In the genomic region with DNA sequence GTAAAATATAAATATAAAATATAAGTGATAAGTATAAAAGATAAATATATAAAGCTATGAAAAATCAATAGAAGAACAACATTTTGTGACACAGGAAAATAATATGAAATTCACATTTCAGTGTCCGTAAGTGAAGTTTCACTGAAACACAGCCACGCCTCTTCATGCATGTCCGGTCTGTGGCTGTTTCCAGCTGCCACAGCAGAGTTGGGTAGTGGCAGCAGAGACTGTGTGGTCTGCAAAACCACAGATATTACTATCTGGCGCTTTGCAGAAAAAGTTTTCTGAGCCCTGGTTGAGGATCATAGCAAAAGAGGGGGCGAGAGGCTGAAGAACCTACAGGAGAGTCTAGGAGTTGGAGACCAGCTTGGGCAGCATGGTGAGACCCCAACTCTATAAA, we compare ENCODE assay signal across 1 cellular context.
TF ChIP-seq lines count a peak whose summit lies in the region.

No MANE protein-coding gene starts in this region.

TF ChIP-seq in HepG2, 621 proteins besides CTCF, POLR2A, EP300 and RAD21:
- TF ChIP-seq, protein P1, sequence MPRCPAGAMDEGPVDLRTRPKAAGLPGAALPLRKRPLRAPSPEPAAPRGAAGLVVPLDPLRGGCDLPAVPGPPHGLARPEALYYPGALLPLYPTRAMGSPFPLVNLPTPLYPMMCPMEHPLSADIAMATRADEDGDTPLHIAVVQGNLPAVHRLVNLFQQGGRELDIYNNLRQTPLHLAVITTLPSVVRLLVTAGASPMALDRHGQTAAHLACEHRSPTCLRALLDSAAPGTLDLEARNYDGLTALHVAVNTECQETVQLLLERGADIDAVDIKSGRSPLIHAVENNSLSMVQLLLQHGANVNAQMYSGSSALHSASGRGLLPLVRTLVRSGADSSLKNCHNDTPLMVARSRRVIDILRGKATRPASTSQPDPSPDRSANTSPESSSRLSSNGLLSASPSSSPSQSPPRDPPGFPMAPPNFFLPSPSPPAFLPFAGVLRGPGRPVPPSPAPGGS (CRISPR knock-in tag; IDR thresholded peaks at IDR 0.05): no peak
- TF ChIP-seq HOXA3 (CRISPR knock-in tag; IDR thresholded peaks at IDR 0.05): no peak
- TF ChIP-seq, protein P2, sequence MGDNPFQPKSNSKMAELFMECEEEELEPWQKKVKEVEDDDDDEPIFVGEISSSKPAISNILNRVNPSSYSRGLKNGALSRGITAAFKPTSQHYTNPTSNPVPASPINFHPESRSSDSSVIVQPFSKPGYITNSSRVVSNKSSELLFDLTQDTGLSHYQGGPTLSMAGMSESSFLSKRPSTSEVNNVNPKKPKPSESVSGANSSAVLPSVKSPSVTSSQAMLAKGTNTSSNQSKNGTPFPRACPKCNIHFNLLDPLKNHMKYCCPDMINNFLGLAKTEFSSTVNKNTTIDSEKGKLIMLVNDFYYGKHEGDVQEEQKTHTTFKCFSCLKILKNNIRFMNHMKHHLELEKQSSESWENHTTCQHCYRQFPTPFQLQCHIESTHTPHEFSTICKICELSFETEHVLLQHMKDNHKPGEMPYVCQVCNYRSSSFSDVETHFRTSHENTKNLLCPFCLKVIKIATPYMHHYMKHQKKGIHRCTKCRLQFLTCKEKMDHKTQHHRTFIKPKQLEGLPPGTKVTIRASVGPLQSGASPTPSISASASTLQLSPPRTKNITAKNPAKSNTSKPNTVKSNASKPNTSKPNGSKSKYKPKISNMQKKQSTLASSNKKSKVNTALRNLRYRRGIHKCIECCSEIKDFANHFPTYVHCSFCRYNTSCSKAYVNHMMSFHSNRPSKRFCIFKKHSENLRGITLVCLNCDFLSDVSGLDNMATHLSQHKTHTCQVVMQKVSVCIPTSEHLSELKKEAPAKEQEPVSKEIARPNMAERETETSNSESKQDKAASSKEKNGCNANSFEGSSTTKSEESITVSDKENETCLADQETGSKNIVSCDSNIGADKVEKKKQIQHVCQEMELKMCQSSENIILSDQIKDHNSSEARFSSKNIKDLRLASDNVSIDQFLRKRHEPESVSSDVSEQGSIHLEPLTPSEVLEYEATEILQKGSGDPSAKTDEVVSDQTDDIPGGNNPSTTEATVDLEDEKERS (CRISPR knock-in tag; IDR thresholded peaks at IDR 0.05): no peak
- no peak for TF ChIP-seq NFE2L1 (CRISPR knock-in tag; IDR thresholded peaks at IDR 0.05; ENCODE audit: borderline replicate concordance)
- TF ChIP-seq CC2D1A (CRISPR knock-in tag; IDR thresholded peaks at IDR 0.05): no peak
- no peak for TF ChIP-seq ZMYM4 (CRISPR knock-in tag; IDR thresholded peaks at IDR 0.05)
